In genomic region chr15:64095795-64096485, GRCh38 we compare ENCODE assay signal across 1 cellular context.
TF ChIP-seq lines count a peak whose summit lies in the region.

Gene SNX1, plus strand, starts transcription at chr15:64095982. Its CDS starts 32 bp downstream, at chr15:64096014.

TF ChIP-seq in GM12878, 131 proteins besides CTCF, POLR2A, EP300 and RAD21 (continued from another document and continues in another):
- TF ChIP-seq SP1 (IDR thresholded peaks at IDR 0.05; ENCODE audit: low read depth, low read length) (peak; percentile 50), POLR2AphosphoS5 (IDR thresholded peaks at IDR 0.05; ENCODE audit: low read length) (peak; percentile 84), ZBTB40 (IDR thresholded peaks at IDR 0.05; ENCODE audit: borderline replicate concordance) (peak; percentile 100), CHD1 (IDR thresholded peaks at IDR 0.05; ENCODE audit: low read depth, low read length) (no peak), BMI1 (IDR thresholded peaks at IDR 0.05; ENCODE audit: borderline replicate concordance) (no peak), SIX5 (IDR thresholded peaks at IDR 0.05; ENCODE audit: low read depth, low read length, severe bottlenecking) (peak; percentile 57), PAX8 (IDR thresholded peaks at IDR 0.05) (no peak), IKZF2 (IDR thresholded peaks at IDR 0.05) (peak; percentile 32 to 50; a peak in 1 of 4 replicates), PML (IDR thresholded peaks at IDR 0.05; ENCODE audit: low read length) (peak; percentile 86; the same call in 1 of the 2 replicates), NRF1 (conservative IDR thresholded peaks at IDR 0.05; ENCODE audit: low read depth, low read length) (peak; percentile 56), CREM (IDR thresholded peaks at IDR 0.05; ENCODE audit: low read depth) (peak; percentile 87), JUND (IDR thresholded peaks at IDR 0.05; ENCODE audit: low read depth, low read length) (no peak), HDAC2 (IDR thresholded peaks at IDR 0.05) (peak; percentile 51; the same call in 1 of the 2 replicates), ZZZ3 (IDR thresholded peaks at IDR 0.05; ENCODE audit: control insufficient read depth, insufficient read length, low read depth) (no peak), EGR1 (IDR thresholded peaks at IDR 0.05; ENCODE audit: borderline replicate concordance in 1 of 2, low read depth in 2 of 2, low read length in 2 of 2) (peak in 1 of 2 experiments; percentile 77; a peak in 2 of 3 replicates), ZBED1 (IDR thresholded peaks at IDR 0.05; ENCODE audit: borderline replicate concordance) (peak; percentile 36; the same call in 1 of the 2 replicates), HDAC6 (IDR thresholded peaks at IDR 0.05; ENCODE audit: unreplicated experiment) (peak; percentile 58), MAX (IDR thresholded peaks at IDR 0.05; ENCODE audit: low read depth, low read length) (peak; percentile 52; the same call in 1 of the 2 replicates), BHLHE40 (IDR thresholded peaks at IDR 0.05; ENCODE audit: borderline replicate concordance in 1 of 2, low read depth in 2 of 2, low read length in 1 of 2) (peak; percentile 32 to 42; a peak in 1 of 4 replicates), RAD51 (IDR thresholded peaks at IDR 0.05) (peak; percentile 18; the same call in 1 of the 2 replicates), SIN3A (IDR thresholded peaks at IDR 0.05; ENCODE audit: low read depth, low read length) (peak; percentile 84; the same call in 1 of the 2 replicates), YY1 (IDR thresholded peaks at IDR 0.05; ENCODE audit: low read depth, low read length) (peak; percentile 99), GABPA (IDR thresholded peaks at IDR 0.05; ENCODE audit: low read depth) (peak; percentile 87), MTA3 (IDR thresholded peaks at IDR 0.05; ENCODE audit: borderline replicate concordance, low read length) (no peak), DPF2 (IDR thresholded peaks at IDR 0.05) (no peak), NR2F1 (conservative IDR thresholded peaks at IDR 0.05) (peak; percentile 35; the same call in 1 of the 2 replicates), NR2C2 (IDR thresholded peaks at IDR 0.05; ENCODE audit: borderline replicate concordance, control insufficient read depth, insufficient read length, low read depth) (no peak), NKRF (conservative IDR thresholded peaks at IDR 0.05) (peak; percentile 93), NR2C1 (IDR thresholded peaks at IDR 0.05) (peak; percentile 47), MLLT1 (IDR thresholded peaks at IDR 0.05) (peak; percentile 66), PAX5 (IDR thresholded peaks at IDR 0.05; ENCODE audit: borderline replicate concordance, low read depth, low read length) (peak; percentile 66; the same call in 1 of the 2 replicates), LARP7 (IDR thresholded peaks at IDR 0.05) (peak; percentile 68), TCF3 (IDR thresholded peaks at IDR 0.05; ENCODE audit: borderline replicate concordance, insufficient read depth, low read depth, low read length) (0 out of 2 replicates have a peak, but pooled peaks have one; percentile 38), ZNF687 (IDR thresholded peaks at IDR 0.05) (peak; percentile 65; the same call in 1 of the 2 replicates), SMC3 (IDR thresholded peaks at IDR 0.05; ENCODE audit: borderline replicate concordance, low read length) (no peak), POU2F2 (IDR thresholded peaks at IDR 0.05; ENCODE audit: borderline replicate concordance, low read depth, low read length) (peak; percentile 41; the same call in 1 of the 3 replicates), BACH1 (IDR thresholded peaks at IDR 0.05; ENCODE audit: borderline replicate concordance) (peak; percentile 84), RBBP5 (conservative IDR thresholded peaks at IDR 0.05) (0 out of 2 replicates have a peak, but pooled peaks have one; percentile 70), IRF3 (IDR thresholded peaks at IDR 0.05) (no peak; the same call in 1 of the 2 replicates), BCL11A (IDR thresholded peaks at IDR 0.05; ENCODE audit: low read depth, low read length) (no peak), ETV6 (conservative IDR thresholded peaks at IDR 0.05 in 1 of 2, IDR thresholded peaks at IDR 0.05 in 1 of 2; ENCODE audit: borderline replicate concordance in 1 of 2, low read depth in 1 of 2) (peak in 1 of 2 experiments; percentile 74; a peak in 1 of 4 replicates), CBFB (IDR thresholded peaks at IDR 0.05; ENCODE audit: low read depth) (peak; percentile 86), MXI1 (IDR thresholded peaks at IDR 0.05; ENCODE audit: low read depth, low read length) (peak; percentile 68; the same call in 1 of the 2 replicates), SRF (IDR thresholded peaks at IDR 0.05; ENCODE audit: low read depth in 2 of 2, low read length in 2 of 2) (peak in 1 of 2 experiments; percentile 55; a peak in 1 of 4 replicates), E2F8 (IDR thresholded peaks at IDR 0.05; ENCODE audit: low read depth, partially characterized antibody) (peak; percentile 32), RUNX3 (IDR thresholded peaks at IDR 0.05; ENCODE audit: low read length) (peak; percentile 87), TCF7 (IDR thresholded peaks at IDR 0.05; ENCODE audit: borderline replicate concordance) (peak; percentile 60), BCL3 (IDR thresholded peaks at IDR 0.05; ENCODE audit: borderline replicate concordance, insufficient read depth, low read depth, low read length, poor library complexity, severe bottlenecking) (no peak), CBX3 (IDR thresholded peaks at IDR 0.05; ENCODE audit: borderline replicate concordance, low read depth) (no peak), HCFC1 (IDR thresholded peaks at IDR 0.05; ENCODE audit: low read length) (peak; percentile 77)
